ENCODE assay signal across 28 cellular contexts in genomic region chr1:75841421-75841820, GRCh38. TPM values are rescaled to one million over a fixed set of nuclear protein-coding genes. Genes with fewer than 3 reads are reported as not detected.
"Had no signal": no experiment of that assay in that cellular context is flagged by ENCODE, and none has a peak within 500 bp of the region (broad histone marks: within the 10 kb centered on the region; RNA-seq: fewer than 3 reads in every experiment).

No MANE protein-coding gene starts in this region.

- H3K4me3 ChIP-seq: body of pancreas, esophagus squamous epithelium had no signal

- H3K27me3 ChIP-seq: body of pancreas, esophagus squamous epithelium had no signal

- H3K9me3 ChIP-seq: body of pancreas, esophagus squamous epithelium had no signal

- ATAC-seq: activated CD4-positive, CD25-positive, alpha-beta regulatory T cell treated with anti-CD3 and anti-CD28 coated beads, Interleukin-2, amount 50 U/mL, for 24 hours; activated CD8-positive, alpha-beta T cell treated with anti-CD3 and anti-CD28 coated beads for 36 hours; activated T-cell treated with anti-CD3 and anti-CD28 coated beads, Interleukin-2, amount 50 U/mL, for 4 hours; activated T-helper 17 cell treated with anti-CD3 and anti-CD28 coated beads, Interleukin-2, amount 50 U/mL, for 72 hours; body of pancreas; effector memory CD8-positive, alpha-beta T cell; T-helper 17 cell had no signal

- H3K36me3 ChIP-seq: esophagus squamous epithelium, WERI-Rb-1 had no signal

- H3K27ac ChIP-seq: body of pancreas, epithelial cell of prostate, esophagus squamous epithelium, WERI-Rb-1 had no signal

- H3K4me1 ChIP-seq: body of pancreas, esophagus squamous epithelium had no signal

- DNase-seq: activated B cell treated with CpG ODN at 0.5 μM for 24 hours; activated CD4-positive, alpha-beta T cell treated with anti-CD3 and anti-CD28 coated beads for 48 hours; activated CD4-positive, alpha-beta T cell treated with anti-CD3 and anti-CD28 coated beads, Interleukin-2, amount 50 U/mL, for 1 hour; activated CD4-positive, alpha-beta T cell treated with anti-CD3 and anti-CD28 coated beads, Interleukin-2, amount 50 U/mL, for 48 hours; activated CD8-positive, alpha-beta memory T cell treated with anti-CD3 and anti-CD28 coated beads for 24 hours; activated CD8-positive, alpha-beta T cell treated with anti-CD3 and anti-CD28 coated beads for 36 hours; activated effector memory CD4-positive, alpha-beta T cell treated with Interleukin-2 at 50 U/mL for 16 hours; activated gamma-delta T cell treated with Interleukin-2 at 50 U/mL for 16 hours; activated naive CD4-positive, alpha-beta T cell treated with anti-CD3 and anti-CD28 coated beads, Interleukin-2, amount 50 U/mL, for 16 hours; activated naive CD4-positive, alpha-beta T cell treated with Interleukin-2 at 50 U/mL for 16 hours; activated T-cell treated with anti-CD3 and anti-CD28 coated beads, Interleukin-2, amount 50 U/mL, for 4 hours; amniotic stem cell; anterior cingulate cortex; body of pancreas; caudate nucleus; cortex of kidney; dermis blood vessel endothelial cell; effector CD4-positive, alpha-beta T cell; effector memory CD8-positive, alpha-beta T cell; esophagus squamous epithelium; head of caudate nucleus; T-helper 17 cell; T1000; WERI-Rb-1 had no signal

RNA-seq across cellular contexts. Expression of gene MSH4, which starts 44.7 kb away (rescaled TPM):
- total RNA-seq: body of pancreas had no signal
- polyA plus RNA-seq: fibroblast of lung had no signal
